Comparison of ENCODE assay signal across 8 cellular contexts in the genomic region with DNA sequence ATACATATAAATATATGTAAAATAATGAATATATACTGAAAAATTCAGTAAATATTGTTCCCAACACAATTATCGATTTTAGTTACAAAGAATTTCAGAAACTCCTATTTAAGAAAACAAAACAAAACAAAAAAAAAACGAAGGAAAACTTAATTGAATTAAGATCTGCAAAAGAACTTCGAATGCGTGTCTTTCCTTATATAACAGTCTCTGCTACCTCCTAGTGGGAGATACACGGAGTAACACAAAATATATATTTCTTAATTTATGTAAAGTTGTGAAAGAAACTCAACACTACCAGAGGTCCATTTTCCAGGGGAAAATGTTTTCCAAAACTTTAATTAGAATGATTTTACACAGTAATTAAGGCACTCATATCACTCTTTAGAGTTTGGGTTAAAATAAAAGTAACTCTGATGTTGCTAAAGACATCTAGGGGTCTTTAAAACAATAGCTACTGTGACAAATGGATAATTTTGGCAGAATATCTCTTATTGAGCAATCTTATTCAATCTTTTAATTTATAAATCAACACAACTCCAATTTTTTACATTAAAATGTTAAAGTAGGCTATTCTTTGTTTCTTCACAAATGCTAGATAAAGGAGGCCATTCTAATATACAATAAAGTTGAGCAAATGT. TPM values are rescaled to one million over a fixed set of nuclear protein-coding genes. Genes with fewer than 3 reads are reported as not detected.
DNase-seq lines count a peak whose midpoint lies in the region; ATAC-seq, FAIRE-seq and TF ChIP-seq lines count a peak whose summit lies in the region.

No MANE protein-coding gene starts in this region.

- no peak overlapping the region for H3K4me3 Mint-ChIP-seq in activated T-cell treated with anti-CD3 and anti-CD28 coated beads, Interleukin-2, amount 50 U/mL, for 24 hours

- no peaks in the 10 kb centered on the region for H3K4me1 Mint-ChIP-seq in activated T-cell treated with anti-CD3 and anti-CD28 coated beads, Interleukin-2, amount 50 U/mL, for 24 hours (ENCODE audit: low read depth)

- no peaks in the 10 kb centered on the region for H3K36me3 Mint-ChIP-seq in activated T-cell treated with anti-CD3 and anti-CD28 coated beads, Interleukin-2, amount 50 U/mL, for 24 hours (ENCODE audit: low read depth)

- H3K27ac Mint-ChIP-seq in activated T-cell treated with anti-CD3 and anti-CD28 coated beads, Interleukin-2, amount 50 U/mL, for 24 hours, result no peak overlapping the region

- no peaks in the 10 kb centered on the region for H3K9me3 Mint-ChIP-seq in activated T-cell treated with anti-CD3 and anti-CD28 coated beads, Interleukin-2, amount 50 U/mL, for 24 hours

- TF ChIP-seq CTCF in BE2C (IDR thresholded peaks at IDR 0.05; ENCODE audit: low read depth, low read length), result peak; percentile 53

- no peak for DNase-seq in BE2C
- DNase-seq in kidney tubule cell (ENCODE audit: low spot score), result peak; percentile 35
- no peak for DNase-seq in activated T-cell treated with anti-CD3 and anti-CD28 coated beads, Interleukin-2, amount 50 U/mL, for 24 hours
- no peak for DNase-seq in nucleus accumbens (lab: John Stamatoyannopoulos, UW)
- no peak for DNase-seq in central memory CD4-positive, alpha-beta T cell

- ATAC-seq in HG03354 (IDR thresholded peaks at IDR 0.05; ENCODE audit: poor library complexity, severe bottlenecking, unreplicated experiment) (peak; percentile 53), GM18520 (IDR thresholded peaks at IDR 0.05; ENCODE audit: unreplicated experiment) (no peak)

- no peaks in the 10 kb centered on the region for H3K36me3 ChIP-seq in BE2C

- peak; percentile 90 for FAIRE-seq in TTC549 (lab: Jason Lieb, UNC)

- H3K4me3 ChIP-seq in BE2C (ENCODE audit: low read depth, low read length), result no peak overlapping the region

- no peaks in the 10 kb centered on the region for H3K4me1 ChIP-seq in BE2C

- no peaks in the 10 kb centered on the region for H3K27me3 ChIP-seq in BE2C

- no peaks in the 10 kb centered on the region for H3K27me3 Mint-ChIP-seq in activated T-cell treated with anti-CD3 and anti-CD28 coated beads, Interleukin-2, amount 50 U/mL, for 24 hours

- H3K9me3 ChIP-seq in BE2C, result no peaks in the 10 kb centered on the region

RNA-seq across cellular contexts. Expression of gene NEBL, which starts 41.6 kb away (rescaled TPM):
- polyA plus RNA-seq in BE2C (2012; ENCODE audit: insufficient read depth, insufficient read length, low read depth), result 2.8 TPM
